Comparison of ENCODE assay signal across 32 cellular contexts in the genomic region with DNA sequence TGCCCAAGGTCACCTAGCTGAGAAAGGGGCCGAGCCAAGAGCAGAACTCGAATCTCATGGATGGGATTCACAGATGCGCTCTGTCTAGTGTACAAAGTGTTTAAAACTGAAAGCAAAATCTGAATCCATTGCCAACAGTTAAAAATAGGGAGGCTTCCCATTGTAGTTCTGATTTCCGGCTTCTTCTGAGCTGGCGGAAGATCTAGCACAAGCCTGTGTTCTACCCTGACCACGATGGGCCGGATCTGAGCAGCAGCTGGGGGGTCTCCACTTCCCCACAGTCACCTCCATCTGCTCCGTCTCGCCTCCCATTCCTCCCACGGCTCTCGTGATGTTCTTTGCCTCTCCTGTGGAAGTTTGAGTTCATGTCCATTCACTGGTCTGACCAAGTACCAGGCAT. TPM values are rescaled to one million over a fixed set of nuclear protein-coding genes. Genes with fewer than 3 reads are reported as not detected.
DNase-seq lines count a peak whose midpoint lies in the region; ATAC-seq and TF ChIP-seq lines count a peak whose summit lies in the region.
"Had no signal": no experiment of that assay in that cellular context is flagged by ENCODE, and none has a peak within 500 bp of the region (broad histone marks: within the 10 kb centered on the region; RNA-seq: fewer than 3 reads in every experiment).

No MANE protein-coding gene starts in this region.

- in situ Hi-C loops in Panc1 (cut with HindIII; ENCODE audit: low pct_unique_long_range_greater_than_20kb, low sequenced_read_pairs): no loop called here

- H3K9me3 ChIP-seq in heart right ventricle (no peaks in the 10 kb centered on the region), Panc1 (ENCODE audit: control insufficient read depth, insufficient read depth, low read depth, low read length) (no peaks in the 10 kb centered on the region)
- H3K9me3 ChIP-seq: prostate gland, tibial nerve had no signal

- CTCF ChIA-PET in Panc1 (lab: Charles Lee): no interaction called here

- peaks cover 83% of the 10 kb centered on the region for H3K27me3 Mint-ChIP-seq in activated naive CD8-positive, alpha-beta T cell treated with anti-CD3 and anti-CD28 coated beads for 36 hours

- H3K4me3 ChIP-seq in heart right ventricle (peak overlapping the region in 7 of 10 donors; percentile 1 to 38 (median 30)), Panc1 (ENCODE audit: low read depth in 2 of 2, low read length in 2 of 2) (peak overlapping the region in 1 of 2 experiments; percentile 29; a peak in 2 of 4 replicates), fibroblast of the aortic adventitia (ENCODE audit: low read depth, low read length) (peak overlapping the region; percentile 22)
- H3K4me3 ChIP-seq: prostate gland, skin epidermis, stomach, tibial nerve had no signal

- intact Hi-C loops in heart right ventricle (cut with DNase I) (no loop called here), Right ventricle myocardium inferior (cut with DNase I) (no loop called here), Panc1 (cut with micrococcal nuclease; ENCODE audit: unreplicated experiment) (no loop called here)

- H3K4me3 Mint-ChIP-seq in activated naive CD8-positive, alpha-beta T cell treated with anti-CD3 and anti-CD28 coated beads for 36 hours: no peak overlapping the region
- H3K4me3 Mint-ChIP-seq: activated CD4-positive, alpha-beta T cell treated with anti-CD3 and anti-CD28 coated beads for 36 hours; T-cell had no signal

- H3K27ac ChIP-seq in heart right ventricle (peak overlapping the region in 6 of 10 donors; percentile 13 to 60 (median 46)), Panc1 (ENCODE audit: low read length) (peak overlapping the region; percentile 60)
- H3K27ac ChIP-seq: brain microvascular endothelial cell, foreskin keratinocyte, prostate gland, skin epidermis, stomach, tibial nerve had no signal

- no peaks in the 10 kb centered on the region for H3K9me3 Mint-ChIP-seq in activated naive CD8-positive, alpha-beta T cell treated with anti-CD3 and anti-CD28 coated beads for 36 hours
- H3K9me3 Mint-ChIP-seq: immature natural killer cell, T-cell had no signal

- peak in 7 of 8 donors; percentile 31 to 84 (median 72) for ATAC-seq in heart right ventricle
- ATAC-seq in Right ventricle myocardium inferior: no peak
- ATAC-seq in Panc1: no peak
- no peak for ATAC-seq in HG03342 (IDR thresholded peaks at IDR 0.05; ENCODE audit: unreplicated experiment)
- ATAC-seq: activated CD4-positive, alpha-beta T cell treated with anti-CD3 and anti-CD28 coated beads for 36 hours; foreskin keratinocyte; left colon; T-cell had no signal

- no peak overlapping the region for H3K27ac Mint-ChIP-seq in activated naive CD8-positive, alpha-beta T cell treated with anti-CD3 and anti-CD28 coated beads for 36 hours
- H3K27ac Mint-ChIP-seq: activated CD4-positive, alpha-beta T cell treated with anti-CD3 and anti-CD28 coated beads for 36 hours; immature natural killer cell had no signal

- TF ChIP-seq CTCF in heart right ventricle (IDR thresholded peaks at IDR 0.05): no peak
- TF ChIP-seq CTCF in Panc1 (IDR thresholded peaks at IDR 0.05): no peak
- no peak for TF ChIP-seq CTCF in fibroblast of the aortic adventitia (IDR thresholded peaks at IDR 0.05; ENCODE audit: insufficient read depth, low read length)

- DNase-seq in heart right ventricle (no peak), Right ventricle myocardium inferior (ENCODE audit: missing footprints) (no peak), Panc1 (ENCODE audit: low read depth, low spot score) (no peak), fibroblast of the aortic adventitia (ENCODE audit: low read depth) (no peak), superior temporal gyrus (ENCODE audit: extremely low spot score) (peak; percentile 56)
- no peak for DNase-seq in activated naive CD8-positive, alpha-beta T cell treated with anti-CD3 and anti-CD28 coated beads for 36 hours
- no peak for DNase-seq in activated naive CD4-positive, alpha-beta T cell treated with Interleukin-2 at 50 U/mL for 16 hours
- DNase-seq: activated CD4-positive, alpha-beta T cell treated with anti-CD3 and anti-CD28 coated beads for 36 hours; activated naive CD4-positive, alpha-beta T cell; activated T-cell treated with anti-CD3 and anti-CD28 coated beads, Interleukin-2, amount 50 U/mL, for 48 hours; brain microvascular endothelial cell; effector memory CD4-positive, alpha-beta T cell; foreskin keratinocyte; GOT3; hippocampal formation; immature natural killer cell; left colon; mesendoderm; NCI-H1105 treated with DMSO at 0.1 percent for 48 hours; NCI-H1930; NCI-H2227 treated with DMSO at 0.1 percent for 48 hours; NCI-H526 treated with DMSO at 0.1 percent for 48 hours; stimulated activated CD8-positive, alpha-beta memory T cell treated with anti-CD3 and anti-CD28 coated beads, Interleukin-4, amount 100 ng/mL, for 48 hours; stomach; T-cell had no signal

- H3K36me3 Mint-ChIP-seq in activated naive CD8-positive, alpha-beta T cell treated with anti-CD3 and anti-CD28 coated beads for 36 hours: no peaks in the 10 kb centered on the region
- H3K36me3 Mint-ChIP-seq: immature natural killer cell, T-cell had no signal

- H3K27me3 ChIP-seq in heart right ventricle: peaks cover 12 to 71% (median 46%) of the 10 kb centered on the region in 7 donors
- no peaks in the 10 kb centered on the region for H3K27me3 ChIP-seq in Panc1 (ENCODE audit: control insufficient read depth, insufficient read depth, low read length)

- H3K4me1 ChIP-seq in heart right ventricle (peaks cover 0 to 14% (median 0%) of the 10 kb centered on the region in 9 donors), Panc1 (ENCODE audit: control insufficient read depth, insufficient read depth, low read length) (peaks cover 22% of the 10 kb centered on the region)
- H3K4me1 ChIP-seq: foreskin keratinocyte, prostate gland, tibial nerve had no signal

- no peaks in the 10 kb centered on the region for H3K36me3 ChIP-seq in heart right ventricle
- no peaks in the 10 kb centered on the region for H3K36me3 ChIP-seq in Panc1 (ENCODE audit: control insufficient read depth, insufficient read depth, low read length)
- H3K36me3 ChIP-seq: brain microvascular endothelial cell, prostate gland, stomach, tibial nerve had no signal

- POLR2A ChIA-PET in Panc1 (lab: Charles Lee): interaction anchor here (0.6 kb wide), 1 partner anchor 380 kb away, joined by 6 read pairs; no protein-coding TSS in a partner anchor

- WGBS in heart right ventricle, 2 donors: 41 to 50% methylated on average over 11 of the region's 11 CpGs

- H3K4me1 Mint-ChIP-seq in activated naive CD8-positive, alpha-beta T cell treated with anti-CD3 and anti-CD28 coated beads for 36 hours: no peaks in the 10 kb centered on the region
- H3K4me1 Mint-ChIP-seq: activated CD4-positive, alpha-beta T cell treated with anti-CD3 and anti-CD28 coated beads for 36 hours had no signal

- no TSS peak for BruUV-seq in Panc1 (replicated peaks; lab: Mats Ljungman, UMichigan)

RNA-seq across cellular contexts. Expression of gene CACNG8, which starts 2.4 kb away (rescaled TPM):
- under 1 TPM in 9 of 10 donors, not detected in 1; 0.07 to 0.31 (median 0.14) TPM for total RNA-seq in heart right ventricle
- polyA plus RNA-seq in heart right ventricle: under 1 TPM; 0.03 to 0.22 TPM
- 0.03 TPM for total RNA-seq in Right ventricle myocardium inferior
- 17.7 TPM for total RNA-seq in Panc1 (2021; ENCODE audit: unreplicated experiment)
- polyA plus RNA-seq in Panc1 (2012; ENCODE audit: insufficient read length): 16.0 TPM
- total RNA-seq in fibroblast of the aortic adventitia (ENCODE audit: low replicate concordance): 0.41 and 0.45 TPM in 2 replicates
- total RNA-seq in activated naive CD8-positive, alpha-beta T cell treated with anti-CD3 and anti-CD28 coated beads for 36 hours: not detected
- total RNA-seq: activated CD4-positive, alpha-beta T cell treated with anti-CD3 and anti-CD28 coated beads for 36 hours; foreskin keratinocyte; SK-MEL-5; tibial nerve had no signal
- polyA plus RNA-seq: foreskin keratinocyte, immature natural killer cell had no signal

RNA-seq across cellular contexts. Expression of gene CACNG6, which starts 26.3 kb away (rescaled TPM):
- not detected for total RNA-seq in heart right ventricle
- not detected for polyA plus RNA-seq in heart right ventricle
- not detected for total RNA-seq in Right ventricle myocardium inferior
- total RNA-seq in Panc1 (2021; ENCODE audit: unreplicated experiment): 14.6 TPM
- polyA plus RNA-seq in Panc1 (2012; ENCODE audit: insufficient read length): 20.6 TPM
- 1.1 TPM in 1 of 2 replicates, not detected in the other for total RNA-seq in fibroblast of the aortic adventitia (ENCODE audit: low replicate concordance)
- total RNA-seq in activated naive CD8-positive, alpha-beta T cell treated with anti-CD3 and anti-CD28 coated beads for 36 hours: not detected
- total RNA-seq: activated CD4-positive, alpha-beta T cell treated with anti-CD3 and anti-CD28 coated beads for 36 hours; foreskin keratinocyte; left colon; SK-MEL-5; T-cell; tibial nerve had no signal
- polyA plus RNA-seq: esophagus, foreskin keratinocyte, immature natural killer cell had no signal

RNA-seq across cellular contexts. Expression of gene CACNG7, which starts 56.0 kb away (rescaled TPM):
- total RNA-seq in heart right ventricle: not detected
- polyA plus RNA-seq in heart right ventricle: not detected
- not detected for total RNA-seq in Right ventricle myocardium inferior
- 7.7 TPM for total RNA-seq in Panc1 (2021; ENCODE audit: unreplicated experiment)
- 50.5 TPM for polyA plus RNA-seq in Panc1 (2012; ENCODE audit: insufficient read length)
- 0.57 and 1.9 TPM in 2 replicates for total RNA-seq in fibroblast of the aortic adventitia (ENCODE audit: low replicate concordance)
- not detected for total RNA-seq in activated naive CD8-positive, alpha-beta T cell treated with anti-CD3 and anti-CD28 coated beads for 36 hours
- total RNA-seq: activated CD4-positive, alpha-beta T cell treated with anti-CD3 and anti-CD28 coated beads for 36 hours; foreskin keratinocyte; left colon; myocyte; prostate gland; SK-MEL-5; stomach; T-cell; tibial nerve had no signal
- polyA plus RNA-seq: esophagus, foreskin keratinocyte, immature natural killer cell had no signal

Comparison
In these comparisons a context has a peak if more than half of its experiments do, and no peak if none do; other contexts are left out.
1. ATAC-seq: peak in heart right ventricle (7 of 8); none in Right ventricle myocardium inferior (single experiment), Panc1 (single experiment) and HG03342 (single experiment).
2. RNA of gene CACNG8, which starts 2.4 kb away (total RNA-seq): 17.7 TPM in Panc1 (single experiment); 0.41 to 0.45 TPM in fibroblast of the aortic adventitia, 0.07 to 0.31 TPM in heart right ventricle, not detected in activated naive CD8-positive, alpha-beta T cell treated with anti-CD3 and anti-CD28 coated beads for 36 hours and 0.03 TPM in Right ventricle myocardium inferior (single experiment); every median in the first group is over 10 times any median in the second.